In genomic region chr14:80465541-80466220, GRCh38 we compare ENCODE assay signal across 17 cellular contexts.
A peak's percentile ranks its signal among the peaks of the same experiment; 100 is the strongest.
DNase-seq lines count a peak whose midpoint lies in the region; ATAC-seq and TF ChIP-seq lines count a peak whose summit lies in the region.
"Had no signal": no experiment of that assay in that cellular context is flagged by ENCODE, and none has a peak within 500 bp of the region (broad histone marks: within the 10 kb centered on the region; RNA-seq: fewer than 3 reads in every experiment).

No MANE protein-coding gene starts in this region.

- DNase-seq in NCI-H748 (lab: John Stamatoyannopoulos, UW; ENCODE audit: unreplicated experiment), result peak; percentile 10
- DNase-seq in NCI-H748 treated with DMSO at 0.1 percent for 48 hours (lab: John Stamatoyannopoulos, UW), result no peak
- peak; percentile 7 for DNase-seq in NCI-H524 treated with DMSO at 0.1 percent for 48 hours (lab: John Stamatoyannopoulos, UW)
- DNase-seq in cardiac fibroblast (ENCODE audit: low read depth in 2 of 2), result peak; percentile 12
- no peak for DNase-seq in activated T-cell treated with anti-CD3 and anti-CD28 coated beads, Interleukin-2, amount 50 U/mL, for 48 hours
- DNase-seq: Calu3; CD4-positive, alpha-beta memory T cell; NCI-H2081; NCI-H2227 treated with DMSO at 0.1 percent for 48 hours; NCI-H526; SK-N-SH had no signal

- no peak overlapping the region for H3K4me3 ChIP-seq in cardiac fibroblast (replicated peaks in 1 of 2; ENCODE audit: low read depth in 2 of 2, low read length in 2 of 2)
- H3K4me3 ChIP-seq: A549, BLaER1, K562 had no signal

- no peak for TF ChIP-seq CTCF in cardiac fibroblast (IDR thresholded peaks at IDR 0.05; ENCODE audit: low read depth, low read length)

- no peak for ATAC-seq in HG02798 (IDR thresholded peaks at IDR 0.05; ENCODE audit: poor library complexity, unreplicated experiment)
- no peak for ATAC-seq in HG02610 (IDR thresholded peaks at IDR 0.05; ENCODE audit: unreplicated experiment)
- ATAC-seq: A549, K562, Right ventricle myocardium inferior had no signal

Comparison
In these comparisons a context has a peak if more than half of its experiments do, and no peak if none do; other contexts are left out.
1. DNase-seq: peak in NCI-H748 (single experiment), NCI-H524 treated with DMSO at 0.1 percent for 48 hours (single experiment) and cardiac fibroblast (2 of 2); none in NCI-H748 treated with DMSO at 0.1 percent for 48 hours (single experiment) and activated T-cell treated with anti-CD3 and anti-CD28 coated beads, Interleukin-2, amount 50 U/mL, for 48 hours (0 of 2).